ENCODE assay signal across 8 cellular contexts in genomic region chr2:110204408-110205385, GRCh38. TPM values are rescaled to one million over a fixed set of nuclear protein-coding genes. Genes with fewer than 3 reads are reported as not detected.
DNase-seq lines count a peak whose midpoint lies in the region; ATAC-seq and TF ChIP-seq lines count a peak whose summit lies in the region.

Gene NPHP1, minus strand, starts transcription at chr2:110205013. Its CDS starts 45 bp downstream, at chr2:110204968.

- H3K4me1 Mint-ChIP-seq in activated T-helper 1 cell treated with anti-CD3 and anti-CD28 coated beads, Interleukin-12 subunit alpha, Interleukin-12 subunit beta, Interleukin-2, Interleukin-4 antibody, amounts not matched to agents 30 ng/mL and 10 ng/mL and 1 ng/mL, durations not matched to agents 14 hours and 24 hours and 36 hours (ENCODE audit: low read depth) = peaks cover 18% of the 10 kb centered on the region
- H3K4me1 Mint-ChIP-seq in naive thymus-derived CD8-positive, alpha-beta T cell = peaks cover 22 to 25% (median 24%) of the 10 kb centered on the region in 4 donors
- H3K4me1 Mint-ChIP-seq in stimulated activated memory B cell treated with anti-CD40 and anti-IgM and Interleukin-4, amounts not matched to agents 10 μg/mL and 1 μg/mL and 100 μg/mL, for 72 hours = peaks cover 25% of the 10 kb centered on the region

- no peaks in the 10 kb centered on the region for H3K79me2 ChIP-seq in DOHH2 (ENCODE audit: control insufficient read depth, low read length)

- peak within 1 kb of the TSS; percentile 83 for H3K4me2 ChIP-seq in DOHH2 (ENCODE audit: low read length)

- no peaks in the 10 kb centered on the region for H4K20me1 ChIP-seq in DOHH2 (ENCODE audit: control insufficient read depth, insufficient read depth, low read depth, low read length)

- peak; percentile 92 for ATAC-seq in GM21737 (IDR thresholded peaks at IDR 0.05; ENCODE audit: unreplicated experiment)
- peak; percentile 96 to 98 for ATAC-seq in naive thymus-derived CD8-positive, alpha-beta T cell
- ATAC-seq in stimulated activated memory B cell treated with anti-CD40 and anti-IgM and Interleukin-4, amounts not matched to agents 10 μg/mL and 1 μg/mL and 100 μg/mL, for 72 hours = peak; percentile 90

- DNase-seq in Jurkat, Clone E6-1 (ENCODE audit: low read depth, low spot score) = peak; percentile 61
- DNase-seq in Peyer's patch (peak; percentile 77 to 92 (median 91)), fibroblast of gingiva (ENCODE audit: low read depth) (peak; percentile 84)
- peak; percentile 83 for DNase-seq in activated T-helper 1 cell treated with anti-CD3 and anti-CD28 coated beads, Interleukin-12 subunit alpha, Interleukin-12 subunit beta, Interleukin-2, Interleukin-4 antibody, amounts not matched to agents 30 ng/mL and 10 ng/mL and 1 ng/mL, durations not matched to agents 14 hours and 24 hours and 36 hours (ENCODE audit: low spot score)
- DNase-seq in naive thymus-derived CD8-positive, alpha-beta T cell = peak; percentile 70 to 91 (median 84)

- no peaks in the 10 kb centered on the region for H3K27me3 Mint-ChIP-seq in activated T-helper 1 cell treated with anti-CD3 and anti-CD28 coated beads, Interleukin-12 subunit alpha, Interleukin-12 subunit beta, Interleukin-2, Interleukin-4 antibody, amounts not matched to agents 30 ng/mL and 10 ng/mL and 1 ng/mL, durations not matched to agents 14 hours and 24 hours and 36 hours (ENCODE audit: insufficient read depth)
- H3K27me3 Mint-ChIP-seq in naive thymus-derived CD8-positive, alpha-beta T cell = peaks cover 0 to 4% (median 0%) of the 10 kb centered on the region in 5 donors
- no peaks in the 10 kb centered on the region for H3K27me3 Mint-ChIP-seq in stimulated activated memory B cell treated with anti-CD40 and anti-IgM and Interleukin-4, amounts not matched to agents 10 μg/mL and 1 μg/mL and 100 μg/mL, for 72 hours

- H3K9me3 Mint-ChIP-seq in activated T-helper 1 cell treated with anti-CD3 and anti-CD28 coated beads, Interleukin-12 subunit alpha, Interleukin-12 subunit beta, Interleukin-2, Interleukin-4 antibody, amounts not matched to agents 30 ng/mL and 10 ng/mL and 1 ng/mL, durations not matched to agents 14 hours and 24 hours and 36 hours = no peaks in the 10 kb centered on the region
- no peaks in the 10 kb centered on the region for H3K9me3 Mint-ChIP-seq in naive thymus-derived CD8-positive, alpha-beta T cell
- no peaks in the 10 kb centered on the region for H3K9me3 Mint-ChIP-seq in stimulated activated memory B cell treated with anti-CD40 and anti-IgM and Interleukin-4, amounts not matched to agents 10 μg/mL and 1 μg/mL and 100 μg/mL, for 72 hours

- H3F3A ChIP-seq in DOHH2 (ENCODE audit: control insufficient read depth, insufficient read depth) = peaks cover 9% of the 10 kb centered on the region

- no peaks in the 10 kb centered on the region for H3K9me2 ChIP-seq in DOHH2 (replicated peaks; ENCODE audit: control insufficient read depth, low read length)

- H3K27me3 ChIP-seq in DOHH2 (ENCODE audit: control insufficient read depth, low read length) = no peaks in the 10 kb centered on the region
- no peaks in the 10 kb centered on the region for H3K27me3 ChIP-seq in Peyer's patch

- H3K27ac ChIP-seq in DOHH2 (ENCODE audit: low read depth, low read length) = no peak within 1 kb of the TSS
- peak within 1 kb of the TSS; percentile 15 to 57 (median 40) for H3K27ac ChIP-seq in Peyer's patch

- H3K27ac Mint-ChIP-seq in activated T-helper 1 cell treated with anti-CD3 and anti-CD28 coated beads, Interleukin-12 subunit alpha, Interleukin-12 subunit beta, Interleukin-2, Interleukin-4 antibody, amounts not matched to agents 30 ng/mL and 10 ng/mL and 1 ng/mL, durations not matched to agents 14 hours and 24 hours and 36 hours = peak within 1 kb of the TSS; percentile 95
- peak within 1 kb of the TSS; percentile 85 to 98 (median 95) for H3K27ac Mint-ChIP-seq in naive thymus-derived CD8-positive, alpha-beta T cell
- H3K27ac Mint-ChIP-seq in stimulated activated memory B cell treated with anti-CD40 and anti-IgM and Interleukin-4, amounts not matched to agents 10 μg/mL and 1 μg/mL and 100 μg/mL, for 72 hours = peak within 1 kb of the TSS; percentile 66

- peak within 1 kb of the TSS; percentile 85 for H3K4me3 ChIP-seq in DOHH2 (ENCODE audit: low read length)
- peak within 1 kb of the TSS; percentile 71 for H3K4me3 ChIP-seq in Jurkat, Clone E6-1 (ENCODE audit: low read length)
- H3K4me3 ChIP-seq in Peyer's patch = peak within 1 kb of the TSS; percentile 50 to 69 (median 66)

- peaks cover 15% of the 10 kb centered on the region for H3K36me3 Mint-ChIP-seq in activated T-helper 1 cell treated with anti-CD3 and anti-CD28 coated beads, Interleukin-12 subunit alpha, Interleukin-12 subunit beta, Interleukin-2, Interleukin-4 antibody, amounts not matched to agents 30 ng/mL and 10 ng/mL and 1 ng/mL, durations not matched to agents 14 hours and 24 hours and 36 hours (ENCODE audit: low read depth)
- H3K36me3 Mint-ChIP-seq in naive thymus-derived CD8-positive, alpha-beta T cell = peaks cover 0 to 16% (median 0%) of the 10 kb centered on the region in 3 donors
- H3K36me3 Mint-ChIP-seq in stimulated activated memory B cell treated with anti-CD40 and anti-IgM and Interleukin-4, amounts not matched to agents 10 μg/mL and 1 μg/mL and 100 μg/mL, for 72 hours = peaks cover 22% of the 10 kb centered on the region

- no peaks in the 10 kb centered on the region for H3K9me3 ChIP-seq in DOHH2 (ENCODE audit: control insufficient read depth, insufficient read depth, low read length)
- H3K9me3 ChIP-seq in Peyer's patch = no peaks in the 10 kb centered on the region

- H3K36me3 ChIP-seq in DOHH2 (ENCODE audit: control insufficient read depth, low read length) (peaks cover 11% of the 10 kb centered on the region), Peyer's patch (peaks cover 0 to 6% (median 0%) of the 10 kb centered on the region in 3 donors)

- H3K4me1 ChIP-seq in DOHH2 (ENCODE audit: control insufficient read depth, low read length) = peaks cover 12% of the 10 kb centered on the region
- H3K4me1 ChIP-seq in Peyer's patch = peaks cover 0 to 5% (median 0%) of the 10 kb centered on the region in 4 donors

- H3K4me3 Mint-ChIP-seq in activated T-helper 1 cell treated with anti-CD3 and anti-CD28 coated beads, Interleukin-12 subunit alpha, Interleukin-12 subunit beta, Interleukin-2, Interleukin-4 antibody, amounts not matched to agents 30 ng/mL and 10 ng/mL and 1 ng/mL, durations not matched to agents 14 hours and 24 hours and 36 hours = peak within 1 kb of the TSS; percentile 90
- peak within 1 kb of the TSS; percentile 80 to 96 (median 93) for H3K4me3 Mint-ChIP-seq in naive thymus-derived CD8-positive, alpha-beta T cell
- H3K4me3 Mint-ChIP-seq in stimulated activated memory B cell treated with anti-CD40 and anti-IgM and Interleukin-4, amounts not matched to agents 10 μg/mL and 1 μg/mL and 100 μg/mL, for 72 hours = peak within 1 kb of the TSS; percentile 84

- TF ChIP-seq CTCF in DOHH2 (IDR thresholded peaks at IDR 0.05; ENCODE audit: low read depth, low read length, poor library complexity, severe bottlenecking) = no peak
- peak in 2 of 6 experiments; percentile 6 to 19 for TF ChIP-seq CTCF in Peyer's patch (IDR thresholded peaks at IDR 0.05)

- POLR2A ChIA-PET in naive thymus-derived CD8-positive, alpha-beta T cell (lab: Charles Lee) = no interaction called here

- TF ChIP-seq POLR2A in Peyer's patch (IDR thresholded peaks at IDR 0.05) = peak; percentile 19 to 47

- intact Hi-C loops in activated T-helper 1 cell treated with anti-CD3 and anti-CD28 coated beads, Interleukin-12 subunit alpha, Interleukin-12 subunit beta, Interleukin-2, Interleukin-4 antibody, amounts not matched to agents 30 ng/mL and 10 ng/mL and 1 ng/mL, durations not matched to agents 14 hours and 24 hours and 36 hours (cut with micrococcal nuclease) = loop anchor here (1.0 to 10.0 kb wide), 3 partner anchors 8 to 1760 kb away; partner anchors contain the start of genes GCC2, MTLN, SEPTIN10 and SOWAHC

RNA-seq across cellular contexts. Expression of gene NPHP1, which starts in this region (rescaled TPM):
- polyA plus RNA-seq in Jurkat, Clone E6-1 (2012; ENCODE audit: insufficient read depth, insufficient read length) = 2.4 TPM
- 10 to 100 TPM in 1 of 4 donors, under 1 TPM in 1, not detected in 2; 0.94 to 20.6 TPM for total RNA-seq in Peyer's patch
- total RNA-seq in activated T-helper 1 cell treated with anti-CD3 and anti-CD28 coated beads, Interleukin-12 subunit alpha, Interleukin-12 subunit beta, Interleukin-2, Interleukin-4 antibody, amounts not matched to agents 30 ng/mL and 10 ng/mL and 1 ng/mL, durations not matched to agents 14 hours and 24 hours and 36 hours = 0.12 and 0.70 TPM in 2 replicates
- 1 to 10 TPM in 1 of 2 experiments, under 1 TPM in 1; 0.96 to 1.3 TPM for total RNA-seq in naive thymus-derived CD8-positive, alpha-beta T cell
- 1 to 10 TPM in 1 of 3 donors, under 1 TPM in 2; 0.40 to 1.6 (median 0.49) TPM for polyA plus RNA-seq in naive thymus-derived CD8-positive, alpha-beta T cell

Comparison
In these comparisons a context has a peak if more than half of its experiments do, and no peak if none do; other contexts are left out.
1. Peak in DNase-seq in activated T-helper 1 cell treated with anti-CD3 and anti-CD28 coated beads, Interleukin-12 subunit alpha, Interleukin-12 subunit beta, Interleukin-2, Interleukin-4 antibody, amounts not matched to agents 30 ng/mL and 10 ng/mL and 1 ng/mL, durations not matched to agents 14 hours and 24 hours and 36 hours; RNA of the gene not detected or under 1 TPM.